ENCODE assay signal across 1 cellular context in the genomic region with DNA sequence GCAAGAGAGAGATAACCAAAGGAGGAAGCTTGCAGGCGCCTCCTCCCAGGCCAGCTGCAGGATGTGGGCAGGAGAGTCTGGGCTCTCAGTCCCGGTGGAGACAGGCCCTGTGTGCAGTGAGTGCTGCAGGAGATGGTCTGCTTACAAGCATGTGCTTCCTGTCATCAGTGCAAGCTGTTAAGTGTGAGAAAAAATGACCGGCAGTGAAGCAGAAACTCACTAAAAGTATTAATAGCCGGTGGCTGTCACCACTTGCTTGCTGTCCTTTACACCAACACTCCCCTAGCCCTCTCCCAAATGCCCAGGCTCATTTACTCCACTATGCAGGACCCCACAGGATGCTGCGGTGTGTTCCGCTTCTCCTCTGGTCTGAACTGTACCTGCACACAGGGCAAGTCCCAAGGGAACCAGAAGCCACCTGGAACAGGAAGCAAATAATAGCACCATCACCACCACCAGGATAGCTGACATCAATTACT.
TF ChIP-seq lines count a peak whose summit lies in the region.

No MANE protein-coding gene starts in this region.

TF ChIP-seq in HepG2, 621 proteins besides CTCF, POLR2A, EP300 and RAD21 (continued from another document):
- TF ChIP-seq ZNF672 (CRISPR knock-in tag; IDR thresholded peaks at IDR 0.05), result no peak
- TF ChIP-seq REPIN1 (CRISPR knock-in tag; IDR thresholded peaks at IDR 0.05; ENCODE audit: borderline replicate concordance, low read depth), result no peak
- TF ChIP-seq ZNF616 (CRISPR knock-in tag; IDR thresholded peaks at IDR 0.05; ENCODE audit: low read depth), result no peak
